8 cellular contexts compared by ENCODE assay signal in the genomic region with DNA sequence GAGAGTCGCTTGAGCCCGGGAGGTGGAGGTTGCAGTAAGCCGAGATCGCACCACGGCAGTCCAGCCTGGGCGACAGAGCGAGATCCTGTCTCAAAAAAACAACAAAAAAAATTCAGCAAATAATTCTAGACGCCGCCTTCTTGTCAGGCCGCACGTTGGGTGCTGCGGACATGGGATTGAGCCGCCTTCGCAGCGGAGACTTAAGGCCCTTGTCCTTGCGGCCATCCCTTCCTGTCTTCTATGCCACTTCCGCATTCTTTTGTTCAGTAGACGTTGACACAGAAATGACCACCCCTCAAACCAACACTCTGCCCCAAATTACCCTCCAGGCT. TPM values are rescaled to one million over a fixed set of nuclear protein-coding genes. Genes with fewer than 3 reads are reported as not detected.
DNase-seq lines count a peak whose midpoint lies in the region; ATAC-seq and TF ChIP-seq lines count a peak whose summit lies in the region.

No MANE protein-coding gene starts in this region.

- H3K36me3 ChIP-seq in kidney epithelial cell (ENCODE audit: control insufficient read depth, insufficient read depth, low read length) = no peaks in the 10 kb centered on the region

- H3K27ac ChIP-seq in substantia nigra (ENCODE audit: low read depth, low read length, poor library complexity, severe bottlenecking) = peak overlapping the region; percentile 83

- ATAC-seq in GM21423 (IDR thresholded peaks at IDR 0.05; ENCODE audit: unreplicated experiment) = peak; percentile 27

- no peaks in the 10 kb centered on the region for H3K27me3 ChIP-seq in kidney epithelial cell (ENCODE audit: control insufficient read depth, insufficient read depth, low read length)

- H3K4me3 ChIP-seq in kidney epithelial cell (ENCODE audit: low read depth, low read length) = peak overlapping the region; percentile 70

- no peak for TF ChIP-seq CTCF in kidney epithelial cell (IDR thresholded peaks at IDR 0.05; ENCODE audit: insufficient read depth, low read length, poor library complexity, severe bottlenecking)

- peak; percentile 14 for DNase-seq in DMS114 treated with DMSO at 0.1 percent for 48 hours (lab: John Stamatoyannopoulos, UW; ENCODE audit: unreplicated experiment)
- DNase-seq in M059J (ENCODE audit: low read depth) = peak; percentile 56
- DNase-seq in amniotic epithelial cell (ENCODE audit: low read depth) = peak; percentile 25
- DNase-seq in kidney epithelial cell (ENCODE audit: low read depth) = no peak
- DNase-seq in substantia nigra (lab: John Stamatoyannopoulos, UW) = peak in 1 of 49 donors; percentile 44
- no peak for DNase-seq in iPS-NIHi7 (ENCODE audit: extremely low spot score)
- no peak for DNase-seq in AG08396 (ENCODE audit: low spot score)

RNA-seq across cellular contexts. Expression of a gene that starts 15.8 kb away (rescaled TPM):
- total RNA-seq in M059J (2014; rRNA removed; shearing (Covaris generic)) = 16.5 and 19.0 TPM in 2 replicates
- total RNA-seq in kidney epithelial cell = 15.9 and 35.6 TPM in 2 replicates

RNA-seq across cellular contexts. Expression of a gene that starts 29.0 kb away (rescaled TPM):
- total RNA-seq in M059J (2014; rRNA removed; shearing (Covaris generic)) = 91.1 and 97.3 TPM in 2 replicates
- total RNA-seq in kidney epithelial cell = 121 and 150 TPM in 2 replicates

Comparison
In these comparisons a context has a peak if more than half of its experiments do, and no peak if none do; other contexts are left out.
1. DNase-seq: peak in DMS114 treated with DMSO at 0.1 percent for 48 hours (single experiment), M059J (single experiment) and amniotic epithelial cell (single experiment); none in kidney epithelial cell (single experiment), iPS-NIHi7 (single experiment) and AG08396 (single experiment).